17 cellular contexts compared by ENCODE assay signal in genomic region chr2:201999289-201999688, GRCh38. TPM values are rescaled to one million over a fixed set of nuclear protein-coding genes. Genes with fewer than 3 reads are reported as not detected.
A peak's percentile ranks its signal among the peaks of the same experiment; 100 is the strongest.
DNase-seq lines count a peak whose midpoint lies in the region; ATAC-seq and TF ChIP-seq lines count a peak whose summit lies in the region.
"Had no signal": no experiment of that assay in that cellular context is flagged by ENCODE, and none has a peak within 500 bp of the region (broad histone marks: within the 10 kb centered on the region; RNA-seq: fewer than 3 reads in every experiment).

No MANE protein-coding gene starts in this region.

- WGBS in IMR-90 (ENCODE audit: extremely low coverage in 2 of 2, insufficient read length in 1 of 2), 2 experiments = no CpG with 5 or more reads among the region's 7 CpGs
- WGBS in upper lobe of left lung, 2 donors = 64 to 82% methylated on average over 7 of the region's 7 CpGs

- no peak overlapping the region for H2BK15ac ChIP-seq in IMR-90 (ENCODE audit: low read depth, low read length)

- no peak for TF ChIP-seq POLR2A in IMR-90 (IDR thresholded peaks at IDR 0.05; ENCODE audit: low read depth, low read length)
- no peak for TF ChIP-seq POLR2A in upper lobe of left lung (IDR thresholded peaks at IDR 0.05)

- CTCF ChIA-PET in IMR-90 (lab: Yijun Ruan, JAX) = no interaction called here
- CTCF ChIA-PET in Caco-2 (lab: Charles Lee) = no interaction called here

- peak overlapping the region; percentile 35 for H2BK5ac ChIP-seq in IMR-90 (ENCODE audit: low read depth, low read length, poor library complexity, severe bottlenecking)

- no peak overlapping the region for H2BK20ac ChIP-seq in IMR-90 (ENCODE audit: low read depth, low read length)

- H3K56ac ChIP-seq in IMR-90 (ENCODE audit: extremely low read depth, insufficient read depth, low read length) = no peak overlapping the region

- H3K36me3 ChIP-seq in IMR-90 (ENCODE audit: control insufficient read depth, insufficient read depth, low read length) = no peaks in the 10 kb centered on the region
- H3K36me3 ChIP-seq in upper lobe of left lung = no peaks in the 10 kb centered on the region
- H3K36me3 ChIP-seq in Caco-2 (ENCODE audit: control insufficient read depth, insufficient read depth, low read length) = no peaks in the 10 kb centered on the region

- ATAC-seq in IMR-90 (ENCODE audit: low read depth) (peak; percentile 47), Right ventricle myocardium superior (ENCODE audit: poor library complexity) (peak; percentile 95), upper lobe of left lung (ENCODE audit: low FRiP score in 2 of 2) (peak; percentile 17 to 21), GM21526 (IDR thresholded peaks at IDR 0.05; ENCODE audit: low FRiP score, unreplicated experiment) (no peak)
- ATAC-seq: CD8-positive, alpha-beta T cell had no signal

- no peak overlapping the region for H3K14ac ChIP-seq in IMR-90 (replicated peaks; ENCODE audit: low read depth, low read length)

- H3K4me1 Mint-ChIP-seq in nephron = peaks cover 32% of the 10 kb centered on the region
- H3K4me1 Mint-ChIP-seq in Caco-2 (ENCODE audit: low read depth, unreplicated experiment) = peaks cover 24% of the 10 kb centered on the region
- H3K4me1 Mint-ChIP-seq: B cell had no signal

- no peaks in the 10 kb centered on the region for H3K79me1 ChIP-seq in IMR-90 (ENCODE audit: low read depth in 1 of 2, low read length in 2 of 2)

- BruUV-seq in IMR-90 (replicated peaks; lab: Mats Ljungman, UMichigan) (no TSS peak), Caco-2 (replicated peaks; lab: Mats Ljungman, UMichigan) (no TSS peak)

- H2BK120ac ChIP-seq in IMR-90 (ENCODE audit: low read depth, low read length) = peak overlapping the region; percentile 6; the same call in 1 of the 2 replicates

- H3K27me3 Mint-ChIP-seq in nephron (ENCODE audit: low read depth) (no peaks in the 10 kb centered on the region), Caco-2 (ENCODE audit: insufficient read depth, unreplicated experiment) (no peaks in the 10 kb centered on the region)
- H3K27me3 Mint-ChIP-seq: B cell had no signal

- no peak for TF ChIP-seq CTCF in IMR-90 (conservative IDR thresholded peaks at IDR 0.05; ENCODE audit: low read depth, low read length)
- no peak for TF ChIP-seq CTCF in nephron (IDR thresholded peaks at IDR 0.05; ENCODE audit: unreplicated experiment in 3 of 3)
- TF ChIP-seq CTCF in upper lobe of left lung (IDR thresholded peaks at IDR 0.05) = no peak
- no peak for TF ChIP-seq CTCF in Caco-2 (IDR thresholded peaks at IDR 0.05; ENCODE audit: insufficient read depth in 1 of 2, low read depth in 1 of 2, low read length in 1 of 2, severe bottlenecking in 1 of 2, unreplicated experiment in 1 of 2)

- no peaks in the 10 kb centered on the region for H3K9me3 Mint-ChIP-seq in nephron
- no peaks in the 10 kb centered on the region for H3K9me3 Mint-ChIP-seq in Caco-2 (ENCODE audit: unreplicated experiment)
- H3K9me3 Mint-ChIP-seq: CD8-positive, alpha-beta T cell; H9 had no signal

- H4K5ac ChIP-seq in IMR-90 (ENCODE audit: low read depth, low read length) = peak overlapping the region; percentile 76; the same call in 1 of the 2 replicates

- POLR2A ChIA-PET in IMR-90 (lab: Charles Lee; ENCODE audit: unreplicated experiment) (no interaction called here), Caco-2 (lab: Charles Lee) (no interaction called here)

- no peak overlapping the region for H3K4me3 ChIP-seq in IMR-90 (ENCODE audit: insufficient read depth, low read depth, low read length)
- H3K4me3 ChIP-seq in upper lobe of left lung = no peak overlapping the region
- H3K4me3 ChIP-seq in Caco-2 (ENCODE audit: low read depth, low read length) = no peak overlapping the region

- H2AFZ ChIP-seq in IMR-90 (replicated peaks; ENCODE audit: low read length, poor library complexity) = peak overlapping the region; percentile 67

- H3K27me3 ChIP-seq in IMR-90 (ENCODE audit: control insufficient read depth, insufficient read depth, low read length) (no peaks in the 10 kb centered on the region), upper lobe of left lung (no peaks in the 10 kb centered on the region), Caco-2 (replicated peaks; ENCODE audit: control insufficient read depth, insufficient read depth, low read length) (no peaks in the 10 kb centered on the region)

- DNase-seq in IMR-90 (peak; percentile 59), Right ventricle myocardium superior (peak; percentile 64), upper lobe of left lung (no peak), cortex of kidney (lab: John Stamatoyannopoulos, UW) (no peak), Caco-2 (no peak)
- DNase-seq in activated naive CD4-positive, alpha-beta T cell (lab: John Stamatoyannopoulos, UW) = no peak
- DNase-seq: CD8-positive, alpha-beta T cell; H9; NCI-H1092; NCI-H1694; NCI-H345; NCI-H526 treated with DMSO at 0.1 percent for 48 hours; RPMI8226 had no signal

- peak overlapping the region; percentile 15; the same call in 1 of the 2 replicates for H2AK5ac ChIP-seq in IMR-90 (ENCODE audit: low read depth, low read length)

- H3K9ac ChIP-seq in IMR-90 (ENCODE audit: low read depth, low read length) = peak overlapping the region; percentile 2; the same call in 1 of the 2 replicates
- H3K9ac ChIP-seq: KMS-11 had no signal

- H3K18ac ChIP-seq in IMR-90 (ENCODE audit: low read depth, low read length) = 0 out of 2 replicates have a peak overlapping the region, but pooled peaks have one; percentile 13

- no peak overlapping the region for H3K23ac ChIP-seq in IMR-90 (ENCODE audit: low read depth, low read length)

- H3K9me3 ChIP-seq in IMR-90 (ENCODE audit: control insufficient read depth, insufficient read depth, low read length) (no peaks in the 10 kb centered on the region), upper lobe of left lung (no peaks in the 10 kb centered on the region), Caco-2 (no peaks in the 10 kb centered on the region)

- intact Hi-C loops in IMR-90 (cut with micrococcal nuclease) = no loop called here
- intact Hi-C loops in Right ventricle myocardium superior (cut with DNase I) = no loop called here
- intact Hi-C loops in Caco-2 (cut with micrococcal nuclease; ENCODE audit: unreplicated experiment) = no loop called here

- H4K20me1 ChIP-seq in IMR-90 (ENCODE audit: insufficient read depth, low read length) = no peaks in the 10 kb centered on the region

- H3K36me3 Mint-ChIP-seq in nephron (ENCODE audit: low read depth) (no peaks in the 10 kb centered on the region), Caco-2 (ENCODE audit: insufficient read depth, unreplicated experiment) (no peaks in the 10 kb centered on the region)
- H3K36me3 Mint-ChIP-seq: CD8-positive, alpha-beta T cell had no signal

- H3K27ac ChIP-seq in IMR-90 (ENCODE audit: insufficient read depth, low read length) (no peak overlapping the region), upper lobe of left lung (no peak overlapping the region)
- H3K27ac ChIP-seq: KMS-11 had no signal

- peak overlapping the region; percentile 43; the same call in 1 of the 2 replicates for H4K91ac ChIP-seq in IMR-90 (ENCODE audit: insufficient read depth, low read depth, low read length)

- dilution Hi-C loops in IMR-90 (cut with HindIII; ENCODE audit: low sequenced_read_pairs, unreplicated experiment) = no loop called here

- peak overlapping the region; percentile 33 to 57; a peak in 3 of 4 replicates for H4K8ac ChIP-seq in IMR-90 (ENCODE audit: low read depth in 2 of 2, low read length in 2 of 2)

- no peak for TF ChIP-seq RAD21 in IMR-90 (IDR thresholded peaks at IDR 0.05; ENCODE audit: low read length)

- no peak for TF ChIP-seq EP300 in upper lobe of left lung (IDR thresholded peaks at IDR 0.05)

- H3K4me3 Mint-ChIP-seq in nephron (no peak overlapping the region), Caco-2 (ENCODE audit: unreplicated experiment) (no peak overlapping the region)
- H3K4me3 Mint-ChIP-seq: B cell; CD8-positive, alpha-beta T cell; H9 had no signal

- peak overlapping the region; percentile 9; the same call in 1 of the 2 replicates for H3K4me2 ChIP-seq in IMR-90 (ENCODE audit: low read depth, low read length)
- H3K4me2 ChIP-seq: KMS-11 had no signal

- no peak overlapping the region for H3K4ac ChIP-seq in IMR-90 (ENCODE audit: low read depth, low read length)

- in situ Hi-C loops in IMR-90 (cut with MboI; ENCODE audit: low sequenced_read_pairs) = no loop called here

- H3K27ac Mint-ChIP-seq in nephron (peak overlapping the region; percentile 70 to 91 (median 74)), Caco-2 (ENCODE audit: unreplicated experiment) (no peak overlapping the region)
- H3K27ac Mint-ChIP-seq: B cell; CD8-positive, alpha-beta T cell had no signal

- H3K9me1 ChIP-seq in IMR-90 (ENCODE audit: insufficient read depth, low read length) = no peaks in the 10 kb centered on the region; the same call in 1 of the 2 replicates

- H3K4me1 ChIP-seq in IMR-90 (ENCODE audit: control insufficient read depth, insufficient read depth, low read length) (peaks cover 9% of the 10 kb centered on the region), upper lobe of left lung (no peaks in the 10 kb centered on the region), Caco-2 (peaks cover 26% of the 10 kb centered on the region)

- H2AK9ac ChIP-seq in IMR-90 (replicated peaks; ENCODE audit: low read depth, low read length, poor library complexity) = no peak overlapping the region

TF ChIP-seq in IMR-90, 13 proteins besides CTCF, POLR2A, EP300 and RAD21 (continues in another document):
- TF ChIP-seq CHD1 (IDR thresholded peaks at IDR 0.05; ENCODE audit: low read depth, low read length) (no peak), MXI1 (IDR thresholded peaks at IDR 0.05; ENCODE audit: borderline replicate concordance, low read depth, low read length) (no peak), RFX5 (IDR thresholded peaks at IDR 0.05; ENCODE audit: low read depth, low read length) (no peak), BHLHE40 (IDR thresholded peaks at IDR 0.05; ENCODE audit: low read depth, low read length) (no peak), USF2 (IDR thresholded peaks at IDR 0.05; ENCODE audit: low read depth, low read length) (no peak)

RNA-seq across cellular contexts. Expression of gene FZD7, which starts 34.4 kb away (rescaled TPM):
- total RNA-seq in IMR-90 (2012; rRNA removed) = 62.4 and 81.1 TPM in 2 replicates
- polyA plus RNA-seq in IMR-90 (2012; rRNA removed) = 87.9 and 90.9 TPM in 2 replicates
- 34.4 and 91.8 TPM in 2 replicates for polyA plus RNA-seq in IMR-90 (2012; cell fraction: cytosol; rRNA removed)
- 21.3 and 47.0 TPM in 2 replicates for polyA plus RNA-seq in IMR-90 (2012; cell fraction: nucleus; rRNA removed; ENCODE audit: low replicate concordance)
- total RNA-seq in Right ventricle myocardium superior = 25.3 TPM
- 10 to 100 TPM in 4 of 6 donors, 1 to 10 TPM in 2; 2.6 to 15.3 (median 10.8) TPM for total RNA-seq in upper lobe of left lung
- total RNA-seq in Caco-2 (2022) = 40.4 and 41.4 TPM in 2 replicates

Comparison
In these comparisons a context has a peak if more than half of its experiments do, and no peak if none do; other contexts are left out.
1. DNase-seq: peak in IMR-90 (single experiment) and Right ventricle myocardium superior (single experiment); none in upper lobe of left lung (0 of 2), cortex of kidney (single experiment), Caco-2 (0 of 2) and activated naive CD4-positive, alpha-beta T cell (0 of 4).